8 cellular contexts compared by ENCODE assay signal in genomic region chr17:38798614-38799500, GRCh38. TPM values are rescaled to one million over a fixed set of nuclear protein-coding genes. Genes with fewer than 3 reads are reported as not detected.
DNase-seq lines count a peak whose midpoint lies in the region; ATAC-seq and TF ChIP-seq lines count a peak whose summit lies in the region.

No MANE protein-coding gene starts in this region.

- TF ChIP-seq CTCF in AG04449 (IDR thresholded peaks at IDR 0.05; ENCODE audit: insufficient read depth, low read length, missing control alignments) (no peak), Panc1 (IDR thresholded peaks at IDR 0.05) (no peak), osteoblast (IDR thresholded peaks at IDR 0.05; ENCODE audit: extremely low read depth, low read depth, low read length) (no peak), tibial nerve (IDR thresholded peaks at IDR 0.05) (no peak)

- H3K4me3 ChIP-seq in AG04449 (ENCODE audit: low read depth, low read length) (peak overlapping the region; percentile 92), Panc1 (ENCODE audit: low read depth in 2 of 2, low read length in 2 of 2) (peak overlapping the region; percentile 70 to 78), osteoblast (ENCODE audit: insufficient read depth, low read length) (peak overlapping the region; percentile 90), tibial nerve (peak overlapping the region; percentile 83 to 98 (median 89))

- H3K36me3 ChIP-seq in Panc1 (ENCODE audit: control insufficient read depth, insufficient read depth, low read length) = peaks cover 9% of the 10 kb centered on the region
- peaks cover 30% of the 10 kb centered on the region for H3K36me3 ChIP-seq in osteoblast (ENCODE audit: insufficient read depth, low read length)
- peaks cover 0 to 36% (median 5%) of the 10 kb centered on the region in 3 donors for H3K36me3 ChIP-seq in tibial nerve

- intact Hi-C loops in Panc1 (cut with micrococcal nuclease; ENCODE audit: unreplicated experiment) = no loop called here

- peak in 1 of 2 donors; percentile 9 for TF ChIP-seq POLR2A in tibial nerve (IDR thresholded peaks at IDR 0.05)

- H3K4me2 ChIP-seq in osteoblast (ENCODE audit: insufficient read depth, low read length) = peak overlapping the region; percentile 93

- peaks cover 35% of the 10 kb centered on the region for H4K20me1 ChIP-seq in osteoblast (ENCODE audit: insufficient read depth, low read length)

- 0 to 1% methylated on average over 28 to 35 of the region's 53 CpGs for WGBS in tibial nerve, 2 donors

- H3K27me3 ChIP-seq in Panc1 (ENCODE audit: control insufficient read depth, insufficient read depth, low read length) = no peaks in the 10 kb centered on the region
- H3K27me3 ChIP-seq in osteoblast (ENCODE audit: insufficient read depth, low read length) = no peaks in the 10 kb centered on the region
- H3K27me3 ChIP-seq in tibial nerve = no peaks in the 10 kb centered on the region

- ATAC-seq in GM18520 (IDR thresholded peaks at IDR 0.05; ENCODE audit: unreplicated experiment) (peak; percentile 3), HG03103 (IDR thresholded peaks at IDR 0.05; ENCODE audit: low read depth, unreplicated experiment) (peak; percentile 26), Panc1 (peak; percentile 46)

- H3K9me3 ChIP-seq in Panc1 (ENCODE audit: control insufficient read depth, insufficient read depth, low read depth, low read length) (no peaks in the 10 kb centered on the region), osteoblast (ENCODE audit: low read depth, low read length) (no peaks in the 10 kb centered on the region), tibial nerve (no peaks in the 10 kb centered on the region)

- no TSS peak for BruUV-seq in Panc1 (replicated peaks; lab: Mats Ljungman, UMichigan)

- peaks cover 54% of the 10 kb centered on the region for H3K79me2 ChIP-seq in osteoblast (ENCODE audit: insufficient read depth, low read length)

- no peak for DNase-seq in AG04449 (ENCODE audit: low read depth, low spot score)
- DNase-seq in Panc1 (ENCODE audit: low read depth, low spot score) = no peak
- peak; percentile 62 for DNase-seq in activated naive CD4-positive, alpha-beta T cell treated with Interleukin-2 at 50 U/mL for 16 hours
- peak; percentile 50 for DNase-seq in glomerular visceral epithelial cell (ENCODE audit: extremely low spot score)
- DNase-seq in osteoblast (ENCODE audit: insufficient read length, low spot score, missing footprints) = peak; percentile 74
- peak; percentile 9 to 13 for DNase-seq in tibial nerve (ENCODE audit: low spot score in 2 of 2)

- H2AFZ ChIP-seq in osteoblast (ENCODE audit: low read length) = peak overlapping the region; percentile 78

- H3K27ac ChIP-seq in Panc1 (ENCODE audit: low read length) (peak overlapping the region; percentile 86), osteoblast (ENCODE audit: low read depth, low read length) (peak overlapping the region; percentile 79), tibial nerve (peak overlapping the region; percentile 93 to 100 (median 99))

- in situ Hi-C loops in Panc1 (cut with HindIII; ENCODE audit: low pct_unique_long_range_greater_than_20kb, low sequenced_read_pairs) = no loop called here

- H3K4me1 ChIP-seq in Panc1 (ENCODE audit: control insufficient read depth, insufficient read depth, low read length) (peaks cover 17% of the 10 kb centered on the region), osteoblast (ENCODE audit: insufficient read depth, low read length) (peaks cover 20% of the 10 kb centered on the region), tibial nerve (peaks cover 0 to 42% (median 23%) of the 10 kb centered on the region in 4 donors)

- CTCF ChIA-PET in AG04449 (lab: Yijun Ruan, JAX) = interaction anchor here (1.9 kb wide), 1 partner anchor 11 kb away, joined by 5 read pairs; no protein-coding TSS in a partner anchor
- CTCF ChIA-PET in Panc1 (lab: Charles Lee) = interaction anchor here (0.5 kb wide), 1 partner anchor 70 kb away, joined by 9 read pairs; no protein-coding TSS in a partner anchor

- TF ChIP-seq EP300 in tibial nerve (IDR thresholded peaks at IDR 0.05) = peak in 1 of 2 donors; percentile 33

- POLR2A ChIA-PET in AG04449 (lab: Yijun Ruan, JAX) = interaction anchor here (1.0 to 2.4 kb wide), 3 partner anchors 46 to 71 kb away, joined by 3 to 6 read pairs (median 3); partner anchors contain the start of gene LASP1
- POLR2A ChIA-PET in Panc1 (lab: Charles Lee) = no interaction called here

RNA-seq across cellular contexts. Expression of gene PIP4K2B, which starts 0.5 kb away (rescaled TPM):
- total RNA-seq in Panc1 (2021; ENCODE audit: unreplicated experiment) (42.3 TPM), osteoblast (48.1 and 65.4 TPM in 2 replicates), tibial nerve (10 to 100 TPM; 47.9 to 79.0 (median 74.8) TPM)
- 39.2 TPM for polyA plus RNA-seq in Panc1 (2012; ENCODE audit: insufficient read length)

RNA-seq across cellular contexts. Expression of gene CWC25, which starts 26.3 kb away (rescaled TPM):
- total RNA-seq in Panc1 (2021; ENCODE audit: unreplicated experiment) (13.6 TPM), osteoblast (10.3 and 10.9 TPM in 2 replicates), tibial nerve (10 to 100 TPM; 19.0 to 43.3 (median 24.9) TPM)
- 9.0 TPM for polyA plus RNA-seq in Panc1 (2012; ENCODE audit: insufficient read length)

RNA-seq across cellular contexts. Expression of gene PSMB3, which starts 46.3 kb away (rescaled TPM):
- 233 TPM for total RNA-seq in Panc1 (2021; ENCODE audit: unreplicated experiment)
- polyA plus RNA-seq in Panc1 (2012; ENCODE audit: insufficient read length) = 236 TPM
- total RNA-seq in osteoblast = 235 and 267 TPM in 2 replicates
- total RNA-seq in tibial nerve = 100 to 1,000 TPM in 3 of 4 donors, 10 to 100 TPM in 1; 88.8 to 146 (median 141) TPM

RNA-seq across cellular contexts. Expression of gene PCGF2, which starts 50.7 kb away (rescaled TPM):
- total RNA-seq in Panc1 (2021; ENCODE audit: unreplicated experiment) (43.9 TPM), osteoblast (3.3 and 5.0 TPM in 2 replicates), tibial nerve (10 to 100 TPM in 3 of 4 donors, 1 to 10 TPM in 1; 7.7 to 50.0 (median 17.6) TPM)
- polyA plus RNA-seq in Panc1 (2012; ENCODE audit: insufficient read length) = 64.8 TPM

RNA-seq across cellular contexts. Expression of gene RPL23, which starts 54.7 kb away (rescaled TPM):
- 649 TPM for total RNA-seq in Panc1 (2021; ENCODE audit: unreplicated experiment)
- polyA plus RNA-seq in Panc1 (2012; ENCODE audit: insufficient read length) = 684 TPM
- 821 and 1,095 TPM in 2 replicates for total RNA-seq in osteoblast
- 1,000 to 10,000 TPM; 1,112 to 1,642 (median 1,331) TPM for total RNA-seq in tibial nerve

Comparison
In these comparisons a context has a peak if more than half of its experiments do, and no peak if none do; other contexts are left out.
1. DNase-seq: peak in activated naive CD4-positive, alpha-beta T cell treated with Interleukin-2 at 50 U/mL for 16 hours (single experiment), glomerular visceral epithelial cell (single experiment), osteoblast (single experiment) and tibial nerve (2 of 2); none in AG04449 (single experiment) and Panc1 (single experiment).
2. Peak in every context shown above with its lines, with median percentiles within 50 percentile points of each other: H3K4me3 ChIP-seq, ATAC-seq and H3K27ac ChIP-seq.